Comparison of ENCODE assay signal across 8 cellular contexts in the genomic region with DNA sequence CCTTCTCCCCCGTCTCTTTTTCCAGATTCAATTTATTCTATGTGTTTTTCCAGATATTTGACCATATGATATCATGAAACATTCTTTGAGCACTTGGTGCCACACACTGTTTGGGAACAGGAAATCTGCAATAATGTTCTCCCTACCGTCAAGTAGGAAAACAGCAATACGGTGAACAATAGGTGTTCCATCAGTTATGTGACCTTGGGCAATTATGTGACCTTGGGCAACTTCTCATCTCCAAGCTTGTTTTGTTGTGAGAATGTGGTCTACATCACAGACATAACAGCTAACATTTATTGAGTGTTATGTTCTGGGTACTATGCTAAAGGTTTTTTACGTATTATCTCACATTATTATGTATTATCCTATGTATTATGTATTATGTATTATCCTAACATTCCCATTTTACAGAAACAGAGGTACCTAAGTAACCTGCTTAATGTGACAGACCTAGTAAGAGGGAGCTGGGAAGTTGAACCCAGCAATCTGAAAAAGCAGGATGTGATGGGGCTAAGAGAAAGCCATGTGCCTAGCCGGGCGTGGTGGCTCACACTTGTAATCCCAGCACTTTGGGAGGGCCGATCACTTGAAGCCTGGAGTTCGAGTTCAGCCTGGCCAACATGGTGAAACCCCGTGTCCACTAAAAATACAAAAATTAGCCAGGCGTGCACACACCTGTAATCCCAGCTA. TPM values are rescaled to one million over a fixed set of nuclear protein-coding genes. Genes with fewer than 3 reads are reported as not detected.
A peak's percentile ranks its signal among the peaks of the same experiment; 100 is the strongest.
DNase-seq lines count a peak whose midpoint lies in the region; ATAC-seq and TF ChIP-seq lines count a peak whose summit lies in the region.

No MANE protein-coding gene starts in this region.

- H3K4me2 ChIP-seq in hepatocyte = peak overlapping the region; percentile 79

- H3K36me3 ChIP-seq in hepatocyte (replicated peaks; ENCODE audit: insufficient read depth, low read depth) = no peaks in the 10 kb centered on the region

- POLR2A ChIA-PET in activated B cell treated with CpG ODN at 0.5 μM for 24 hours (lab: Charles Lee) = interaction anchor here (0.6 to 3.4 kb wide), 8 partner anchors 9 to 394 kb away, joined by 3 to 23 read pairs (median 5); a partner anchor contains a TSS

- H3K4me1 Mint-ChIP-seq in T-helper 1 cell treated with Interleukin-12 subunit alpha and Interleukin-12 subunit beta and Interleukin-4 antibody, amounts not matched to agents 30 μg/mL and 1 μg/mL, for 36 hours (ENCODE audit: low read depth) = peaks cover 33% of the 10 kb centered on the region
- peaks cover 43% of the 10 kb centered on the region for H3K4me1 Mint-ChIP-seq in activated B cell treated with CpG ODN at 0.5 μM for 24 hours
- peaks cover 48% of the 10 kb centered on the region for H3K4me1 Mint-ChIP-seq in stimulated activated naive CD8-positive, alpha-beta T cell treated with anti-CD3 and anti-CD28 coated beads, Interleukin-15, amount 100 ng/mL, for 72 hours

- H3K36me3 Mint-ChIP-seq in T-helper 1 cell treated with Interleukin-12 subunit alpha and Interleukin-12 subunit beta and Interleukin-4 antibody, amounts not matched to agents 30 μg/mL and 1 μg/mL, for 36 hours (ENCODE audit: low read depth) = peaks cover 28% of the 10 kb centered on the region
- peaks cover 33% of the 10 kb centered on the region for H3K36me3 Mint-ChIP-seq in activated B cell treated with CpG ODN at 0.5 μM for 24 hours (ENCODE audit: low read depth)

- WGBS in hepatocyte (ENCODE audit: low lambda C conversion rate, missing lambda C conversion rate) = 92% methylated on average over 10 of the region's 10 CpGs

- H2AFZ ChIP-seq in hepatocyte = no peak overlapping the region

- peak overlapping the region; percentile 93 for H3K4me3 Mint-ChIP-seq in T-helper 1 cell treated with Interleukin-12 subunit alpha and Interleukin-12 subunit beta and Interleukin-4 antibody, amounts not matched to agents 30 μg/mL and 1 μg/mL, for 36 hours
- peak overlapping the region; percentile 75 for H3K4me3 Mint-ChIP-seq in activated B cell treated with CpG ODN at 0.5 μM for 24 hours
- H3K4me3 Mint-ChIP-seq in stimulated activated naive CD8-positive, alpha-beta T cell treated with anti-CD3 and anti-CD28 coated beads, Interleukin-15, amount 100 ng/mL, for 72 hours = peak overlapping the region; percentile 80 to 95

- no peaks in the 10 kb centered on the region for H3K27me3 Mint-ChIP-seq in T-helper 1 cell treated with Interleukin-12 subunit alpha and Interleukin-12 subunit beta and Interleukin-4 antibody, amounts not matched to agents 30 μg/mL and 1 μg/mL, for 36 hours (ENCODE audit: low read depth)
- no peaks in the 10 kb centered on the region for H3K27me3 Mint-ChIP-seq in activated B cell treated with CpG ODN at 0.5 μM for 24 hours
- no peaks in the 10 kb centered on the region for H3K27me3 Mint-ChIP-seq in stimulated activated naive CD8-positive, alpha-beta T cell treated with anti-CD3 and anti-CD28 coated beads, Interleukin-15, amount 100 ng/mL, for 72 hours

- H3K79me2 ChIP-seq in hepatocyte = peaks cover 8% of the 10 kb centered on the region

- H3K9me3 Mint-ChIP-seq in T-helper 1 cell treated with Interleukin-12 subunit alpha and Interleukin-12 subunit beta and Interleukin-4 antibody, amounts not matched to agents 30 μg/mL and 1 μg/mL, for 36 hours = no peaks in the 10 kb centered on the region
- H3K9me3 Mint-ChIP-seq in activated B cell treated with CpG ODN at 0.5 μM for 24 hours = no peaks in the 10 kb centered on the region
- H3K9me3 Mint-ChIP-seq in stimulated activated naive CD8-positive, alpha-beta T cell treated with anti-CD3 and anti-CD28 coated beads, Interleukin-15, amount 100 ng/mL, for 72 hours = no peaks in the 10 kb centered on the region

- H3K4me1 ChIP-seq in hepatocyte (ENCODE audit: insufficient read depth) = no peaks in the 10 kb centered on the region

- no peaks in the 10 kb centered on the region for H3K9me3 ChIP-seq in hepatocyte (ENCODE audit: low read depth)

- DNase-seq in T-helper 1 cell = no peak
- DNase-seq in activated B cell treated with CpG ODN at 0.5 μM for 24 hours = no peak
- no peak for DNase-seq in hepatocyte (ENCODE audit: low spot score)
- no peak for DNase-seq in stimulated activated naive CD8-positive, alpha-beta T cell treated with anti-CD3 and anti-CD28 coated beads, Interleukin-15, amount 100 ng/mL, for 72 hours
- no peak for DNase-seq in stimulated activated CD4-positive, alpha-beta T cell treated with anti-CD3 and anti-CD28 coated beads, Interleukin-12 subunit alpha, Interleukin-12 subunit beta, amount 100 ng/mL, for 4 hours
- DNase-seq in cortex of kidney (lab: John Stamatoyannopoulos, UW) = no peak
- DNase-seq in KBM-7 = no peak

- no peaks in the 10 kb centered on the region for H3K27me3 ChIP-seq in hepatocyte

- no peak overlapping the region for H3K4me3 ChIP-seq in hepatocyte

- intact Hi-C loops in activated B cell treated with CpG ODN at 0.5 μM for 24 hours (cut with micrococcal nuclease) = loop anchor here (1.0 to 2.0 kb wide), 4 partner anchors 48 to 533 kb away; a partner anchor contains a TSS

- in situ Hi-C loops in KBM-7 (cut with MboI; ENCODE audit: low pct_unique_long_range_greater_than_20kb, low sequenced_read_pairs) = loop anchor here (25.0 kb wide), 1 partner anchor 359 kb away; no protein-coding TSS in a partner anchor

- CTCF ChIA-PET in activated B cell treated with CpG ODN at 0.5 μM for 24 hours (lab: Charles Lee) = interaction anchor here (0.7 to 5.1 kb wide), 3 partner anchors 167 to 433 kb away, joined by 3 to 60 read pairs (median 4); no protein-coding TSS in a partner anchor

- H3K9me2 ChIP-seq in hepatocyte (replicated peaks; ENCODE audit: insufficient read depth) = no peaks in the 10 kb centered on the region

- H3K27ac ChIP-seq in hepatocyte = no peak overlapping the region

- no peak for ATAC-seq in activated B cell treated with CpG ODN at 0.5 μM for 24 hours (ENCODE audit: low read depth)
- no peak for ATAC-seq in stimulated activated naive CD8-positive, alpha-beta T cell treated with anti-CD3 and anti-CD28 coated beads, Interleukin-15, amount 100 ng/mL, for 72 hours

- no peak for TF ChIP-seq CTCF in activated B cell treated with CpG ODN at 0.5 μM for 24 hours (IDR thresholded peaks at IDR 0.05)
- TF ChIP-seq CTCF in hepatocyte (IDR thresholded peaks at IDR 0.05; ENCODE audit: poor library complexity) = no peak

- H3K27ac Mint-ChIP-seq in T-helper 1 cell treated with Interleukin-12 subunit alpha and Interleukin-12 subunit beta and Interleukin-4 antibody, amounts not matched to agents 30 μg/mL and 1 μg/mL, for 36 hours = peak overlapping the region; percentile 86
- peak overlapping the region; percentile 69 for H3K27ac Mint-ChIP-seq in activated B cell treated with CpG ODN at 0.5 μM for 24 hours
- peak overlapping the region; percentile 94 to 99 for H3K27ac Mint-ChIP-seq in stimulated activated naive CD8-positive, alpha-beta T cell treated with anti-CD3 and anti-CD28 coated beads, Interleukin-15, amount 100 ng/mL, for 72 hours

- H4K20me1 ChIP-seq in hepatocyte (ENCODE audit: insufficient read depth, poor library complexity, severe bottlenecking) = no peaks in the 10 kb centered on the region

RNA-seq across cellular contexts. Expression of a gene that starts 1.2 kb away (rescaled TPM):
- total RNA-seq in activated B cell treated with CpG ODN at 0.5 μM for 24 hours = 96.1 and 97.7 TPM in 2 replicates
- total RNA-seq in hepatocyte = 19.5 and 21.1 TPM in 2 replicates
- polyA plus RNA-seq in hepatocyte = 8.8 and 12.9 TPM in 2 replicates

RNA-seq across cellular contexts. Expression of a gene that starts 48.4 kb away (rescaled TPM):
- total RNA-seq in activated B cell treated with CpG ODN at 0.5 μM for 24 hours = 124 and 130 TPM in 2 replicates
- 375 and 378 TPM in 2 replicates for total RNA-seq in hepatocyte
- 390 and 411 TPM in 2 replicates for polyA plus RNA-seq in hepatocyte

RNA-seq across cellular contexts. Expression of a gene that starts 58.6 kb away (rescaled TPM):
- total RNA-seq in activated B cell treated with CpG ODN at 0.5 μM for 24 hours (0.91 TPM in 1 of 2 replicates, not detected in the other), hepatocyte (1.7 and 14.9 TPM in 2 replicates)
- polyA plus RNA-seq in hepatocyte = 1.1 and 3.8 TPM in 2 replicates
